14 cellular contexts compared by ENCODE assay signal in the genomic region with DNA sequence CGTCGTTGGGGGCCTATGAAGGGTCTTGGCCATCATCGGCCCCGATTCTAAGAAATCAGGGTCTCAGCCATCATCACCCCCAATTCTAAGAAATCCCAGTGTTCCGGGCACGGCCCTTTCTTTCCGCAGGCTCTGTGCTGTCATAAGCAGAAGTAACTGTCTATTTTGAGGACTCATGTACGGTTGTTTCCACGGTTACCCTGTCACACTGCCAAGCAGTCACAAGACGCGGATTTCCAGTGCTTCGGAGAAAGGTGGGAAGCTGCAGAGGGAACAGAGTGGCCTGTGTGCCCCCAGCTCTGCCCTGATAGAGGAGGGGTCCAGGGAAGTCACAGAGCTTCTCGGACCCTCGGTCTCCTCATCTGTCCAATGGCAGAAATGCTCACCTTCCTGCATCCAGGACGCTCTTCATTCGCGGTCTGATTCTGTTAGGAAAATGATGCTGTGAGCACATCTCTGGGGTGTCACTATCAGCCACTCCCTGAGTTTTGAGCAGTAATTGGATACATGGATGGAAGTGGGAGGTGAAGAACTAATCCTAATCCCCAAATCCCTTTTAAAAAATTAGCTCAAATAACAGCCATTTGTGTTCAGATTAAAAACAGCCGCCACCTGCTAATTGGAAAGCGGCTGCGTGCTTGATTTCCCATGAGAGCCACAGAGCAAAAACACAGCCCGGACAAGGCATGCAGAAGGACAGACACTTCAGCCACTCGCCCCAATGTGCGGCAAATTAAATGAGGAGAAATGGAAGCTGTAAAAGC.
DNase-seq lines count a peak whose midpoint lies in the region; ATAC-seq, FAIRE-seq and TF ChIP-seq lines count a peak whose summit lies in the region.
"Had no signal": no experiment of that assay in that cellular context is flagged by ENCODE, and none has a peak within 500 bp of the region (broad histone marks: within the 10 kb centered on the region; RNA-seq: fewer than 3 reads in every experiment).

No MANE protein-coding gene starts in this region.

- DNase-seq in GF-D8 (lab: John Stamatoyannopoulos, UW) (peak; percentile 2), NCI-H524 (lab: John Stamatoyannopoulos, UW) (peak; percentile 96 to 98), cerebellum (ENCODE audit: low spot score) (peak; percentile 82), neural progenitor cell (ENCODE audit: low spot score) (peak; percentile 59), GM12891 (ENCODE audit: insufficient read length, low spot score) (no peak), natural killer cell (no peak), SW480 (ENCODE audit: low spot score) (no peak), sciatic nerve (ENCODE audit: low spot score) (no peak)
- DNase-seq: activated CD4-positive, CD25-positive, alpha-beta regulatory T cell treated with anti-CD3 and anti-CD28 coated beads, Interleukin-2, amount 50 U/mL, for 72 hours; HCEC 1CT; mesenchymal stem cell; stimulated activated CD4-positive, alpha-beta T cell treated with anti-CD3 and anti-CD28 coated beads, Interleukin-12 subunit alpha, Interleukin-12 subunit beta, amount 100 ng/mL, for 4 hours; stimulated activated naive CD4-positive, alpha-beta T cell treated with Interleukin-2 at 50 U/mL for 16 hours had no signal

- H3K9ac ChIP-seq in neural progenitor cell, result no peak overlapping the region

- TF ChIP-seq POLR2A in GM12891 (IDR thresholded peaks at IDR 0.05; ENCODE audit: low read depth, low read length), result no peak

- TF ChIP-seq CTCF in neural progenitor cell (IDR thresholded peaks at IDR 0.05), result no peak
- TF ChIP-seq CTCF in natural killer cell (IDR thresholded peaks at IDR 0.05), result no peak

- H3K27ac Mint-ChIP-seq in neural progenitor cell (no peak overlapping the region), natural killer cell (no peak overlapping the region)
- H3K27ac Mint-ChIP-seq: activated naive CD8-positive, alpha-beta T cell had no signal

- H3K36me3 Mint-ChIP-seq in neural progenitor cell, result peaks cover 2% of the 10 kb centered on the region
- no peaks in the 10 kb centered on the region for H3K36me3 Mint-ChIP-seq in natural killer cell
- H3K36me3 Mint-ChIP-seq: activated naive CD8-positive, alpha-beta T cell had no signal

- H3K9me3 ChIP-seq in neural progenitor cell (ENCODE audit: low read depth), result no peaks in the 10 kb centered on the region

- FAIRE-seq in GM12891 (lab: Jason Lieb, UNC), result no peak

- H4K20me1 ChIP-seq in neural progenitor cell (ENCODE audit: low read depth), result peaks cover 7% of the 10 kb centered on the region

- H3K4me1 Mint-ChIP-seq in neural progenitor cell (peaks cover 23% of the 10 kb centered on the region), natural killer cell (peaks cover 33 to 39% of the 10 kb centered on the region in 2 donors)

- no peaks in the 10 kb centered on the region for H3K79me2 ChIP-seq in neural progenitor cell (ENCODE audit: low read depth)

- no peak overlapping the region for H2AFZ ChIP-seq in neural progenitor cell (replicated peaks)

- no peaks in the 10 kb centered on the region for H3F3A ChIP-seq in neural progenitor cell (ENCODE audit: low read depth)

- no peak for ATAC-seq in natural killer cell
- ATAC-seq in sciatic nerve, result no peak

- H3K4me1 ChIP-seq in neural progenitor cell, result peaks cover 14% of the 10 kb centered on the region

- intact Hi-C loops in natural killer cell (cut with micrococcal nuclease), result no loop called here
- intact Hi-C loops in sciatic nerve (cut with DNase I), result no loop called here

- H3K9me3 Mint-ChIP-seq in neural progenitor cell, result peaks cover 10% of the 10 kb centered on the region
- H3K9me3 Mint-ChIP-seq in natural killer cell, result no peaks in the 10 kb centered on the region

- no peaks in the 10 kb centered on the region for H3K36me3 ChIP-seq in neural progenitor cell

- H3K4me3 Mint-ChIP-seq in neural progenitor cell, result no peak overlapping the region
- H3K4me3 Mint-ChIP-seq in natural killer cell, result no peak overlapping the region
- H3K4me3 Mint-ChIP-seq: activated naive CD8-positive, alpha-beta T cell had no signal

- peaks cover 6% of the 10 kb centered on the region for H3K27me3 ChIP-seq in neural progenitor cell

- H3K27me3 Mint-ChIP-seq in neural progenitor cell (ENCODE audit: insufficient read depth, low read depth), result peaks cover 20% of the 10 kb centered on the region
- H3K27me3 Mint-ChIP-seq in natural killer cell (ENCODE audit: low read depth in 2 of 2), result peaks cover 0 to 12% of the 10 kb centered on the region in 2 donors

- no peak overlapping the region for H3K4me3 ChIP-seq in neural progenitor cell

- no peak overlapping the region for H3K4me2 ChIP-seq in neural progenitor cell

- no peak overlapping the region for H3K27ac ChIP-seq in neural progenitor cell

TF ChIP-seq in GM12891, 5 proteins besides CTCF, POLR2A, EP300 and RAD21:
- TF ChIP-seq TAF1 (IDR thresholded peaks at IDR 0.05; ENCODE audit: low read depth, low read length) (no peak), PAX5 (IDR thresholded peaks at IDR 0.05; ENCODE audit: insufficient read depth, low read length, severe bottlenecking) (no peak), SPI1 (IDR thresholded peaks at IDR 0.05; ENCODE audit: low read depth, low read length) (no peak), POLR2AphosphoS5 (IDR thresholded peaks at IDR 0.05; ENCODE audit: low read depth, low read length) (no peak), POU2F2 (IDR thresholded peaks at IDR 0.05; ENCODE audit: low read depth, low read length) (no peak)

Comparison
In these comparisons a context has a peak if more than half of its experiments do, and no peak if none do; other contexts are left out.
1. DNase-seq: peak in GF-D8 (single experiment), NCI-H524 (2 of 2), cerebellum (single experiment) and neural progenitor cell (single experiment); none in GM12891 (single experiment), natural killer cell (single experiment), SW480 (single experiment) and sciatic nerve (single experiment).